In genomic region chr16:77660311-77660710, GRCh38 we compare ENCODE assay signal across 8 cellular contexts.
DNase-seq lines count a peak whose midpoint lies in the region; ATAC-seq, FAIRE-seq and TF ChIP-seq lines count a peak whose summit lies in the region.

No MANE protein-coding gene starts in this region.

- no peaks in the 10 kb centered on the region for H3K4me1 Mint-ChIP-seq in CD4-positive, alpha-beta memory T cell
- no peaks in the 10 kb centered on the region for H3K4me1 Mint-ChIP-seq in activated CD4-positive, alpha-beta T cell treated with anti-CD3 and anti-CD28 coated beads, Interleukin-2, amount 10 ng/mL, durations not matched to agents 7 days and 5 days

- H3K36me3 Mint-ChIP-seq in CD4-positive, alpha-beta memory T cell, result no peaks in the 10 kb centered on the region
- no peaks in the 10 kb centered on the region for H3K36me3 Mint-ChIP-seq in activated CD4-positive, alpha-beta T cell treated with anti-CD3 and anti-CD28 coated beads, Interleukin-2, amount 10 ng/mL, durations not matched to agents 7 days and 5 days (ENCODE audit: low read depth)

- no peak for TF ChIP-seq EP300 in tibial nerve (IDR thresholded peaks at IDR 0.05)

- no peak for TF ChIP-seq POLR2A in tibial nerve (IDR thresholded peaks at IDR 0.05)

- peaks cover 0 to 12% (median 2%) of the 10 kb centered on the region in 4 donors for H3K9me3 ChIP-seq in tibial nerve
- H3K9me3 ChIP-seq in CD4-positive, alpha-beta memory T cell (ENCODE audit: control insufficient read depth in 1 of 2, low read length in 2 of 2), result no peaks in the 10 kb centered on the region

- DNase-seq in HFF-Myc (ENCODE audit: extremely low read depth, low read depth), result no peak
- DNase-seq in RPMI8226, result peak; percentile 23
- DNase-seq in foreskin keratinocyte, result no peak
- DNase-seq in tibial nerve (ENCODE audit: low spot score in 2 of 2), result no peak
- no peak for DNase-seq in CD4-positive, alpha-beta memory T cell
- no peak for DNase-seq in activated CD4-positive, alpha-beta T cell treated with anti-CD3 and anti-CD28 coated beads, Interleukin-2, amount 10 ng/mL, durations not matched to agents 7 days and 5 days

- peaks cover 2 to 19% (median 10%) of the 10 kb centered on the region in 8 donors for H3K9me3 Mint-ChIP-seq in CD4-positive, alpha-beta memory T cell
- H3K9me3 Mint-ChIP-seq in activated CD4-positive, alpha-beta T cell treated with anti-CD3 and anti-CD28 coated beads, Interleukin-2, amount 10 ng/mL, durations not matched to agents 7 days and 5 days, result no peaks in the 10 kb centered on the region

- no peaks in the 10 kb centered on the region for H3K27me3 ChIP-seq in foreskin keratinocyte
- no peaks in the 10 kb centered on the region for H3K27me3 ChIP-seq in tibial nerve
- H3K27me3 ChIP-seq in CD4-positive, alpha-beta memory T cell (ENCODE audit: insufficient read depth, low read length), result no peaks in the 10 kb centered on the region

- H3K4me3 Mint-ChIP-seq in CD4-positive, alpha-beta memory T cell, result no peak overlapping the region
- no peak overlapping the region for H3K4me3 Mint-ChIP-seq in activated CD4-positive, alpha-beta T cell treated with anti-CD3 and anti-CD28 coated beads, Interleukin-2, amount 10 ng/mL, durations not matched to agents 7 days and 5 days

- TF ChIP-seq CTCF in HFF-Myc (IDR thresholded peaks at IDR 0.05; ENCODE audit: low read depth, low read length, missing control alignments), result peak; percentile 40
- TF ChIP-seq CTCF in foreskin keratinocyte (conservative IDR thresholded peaks at IDR 0.05), result peak; percentile 35
- peak; percentile 38 to 62 (median 47) for TF ChIP-seq CTCF in tibial nerve (IDR thresholded peaks at IDR 0.05)

- no peak overlapping the region for H3K27ac Mint-ChIP-seq in CD4-positive, alpha-beta memory T cell
- H3K27ac Mint-ChIP-seq in activated CD4-positive, alpha-beta T cell treated with anti-CD3 and anti-CD28 coated beads, Interleukin-2, amount 10 ng/mL, durations not matched to agents 7 days and 5 days, result no peak overlapping the region

- intact Hi-C loops in CD4-positive, alpha-beta memory T cell (cut with micrococcal nuclease), result no loop called here

- FAIRE-seq in A204.1 (lab: Jason Lieb, UNC), result peak; percentile 44

- H3K36me3 ChIP-seq in tibial nerve, result no peaks in the 10 kb centered on the region
- no peaks in the 10 kb centered on the region for H3K36me3 ChIP-seq in CD4-positive, alpha-beta memory T cell (ENCODE audit: insufficient read depth, low read length)

- CTCF ChIA-PET in CD4-positive, alpha-beta memory T cell (lab: Charles Lee; ENCODE audit: partially characterized antibody), result interaction anchor here (1.5 kb wide), 1 partner anchor 14 kb away, joined by 3 read pairs; no protein-coding TSS in a partner anchor
- CTCF ChIA-PET in activated CD4-positive, alpha-beta T cell treated with anti-CD3 and anti-CD28 coated beads, Interleukin-2, amount 10 ng/mL, durations not matched to agents 7 days and 5 days (lab: Charles Lee), result interaction anchor here (0.6 kb wide), 1 partner anchor 14 kb away, joined by 3 read pairs; no protein-coding TSS in a partner anchor

- peaks cover 15 to 17% of the 10 kb centered on the region in 2 donors for H3K27me3 Mint-ChIP-seq in CD4-positive, alpha-beta memory T cell
- no peaks in the 10 kb centered on the region for H3K27me3 Mint-ChIP-seq in activated CD4-positive, alpha-beta T cell treated with anti-CD3 and anti-CD28 coated beads, Interleukin-2, amount 10 ng/mL, durations not matched to agents 7 days and 5 days

- H3K27ac ChIP-seq in foreskin keratinocyte (no peak overlapping the region), tibial nerve (no peak overlapping the region)
- no peak overlapping the region for H3K27ac ChIP-seq in CD4-positive, alpha-beta memory T cell (ENCODE audit: low read depth, low read length)

- WGBS in tibial nerve, 2 donors, result 10 to 11% methylated on average over 12 of the region's 12 CpGs

- POLR2A ChIA-PET in CD4-positive, alpha-beta memory T cell (lab: Charles Lee; ENCODE audit: partially characterized antibody), result no interaction called here
- POLR2A ChIA-PET in activated CD4-positive, alpha-beta T cell treated with anti-CD3 and anti-CD28 coated beads, Interleukin-2, amount 10 ng/mL, durations not matched to agents 7 days and 5 days (lab: Charles Lee), result no interaction called here

- H3K4me3 ChIP-seq in HFF-Myc (replicated peaks; ENCODE audit: low read depth, low read length) (no peak overlapping the region), tibial nerve (peak overlapping the region in 1 of 4 donors; percentile 11)
- H3K4me3 ChIP-seq in CD4-positive, alpha-beta memory T cell (ENCODE audit: low read length in 2 of 2), result no peak overlapping the region

- no peaks in the 10 kb centered on the region for H3K4me1 ChIP-seq in foreskin keratinocyte
- peaks cover 0 to 6% (median 0%) of the 10 kb centered on the region in 4 donors for H3K4me1 ChIP-seq in tibial nerve
- H3K4me1 ChIP-seq in CD4-positive, alpha-beta memory T cell (ENCODE audit: insufficient read depth, low read length), result no peaks in the 10 kb centered on the region

- ATAC-seq in foreskin keratinocyte, result no peak
- no peak for ATAC-seq in GM19452 (IDR thresholded peaks at IDR 0.05; ENCODE audit: unreplicated experiment)
